ENCODE assay signal across 26 cellular contexts in the genomic region with DNA sequence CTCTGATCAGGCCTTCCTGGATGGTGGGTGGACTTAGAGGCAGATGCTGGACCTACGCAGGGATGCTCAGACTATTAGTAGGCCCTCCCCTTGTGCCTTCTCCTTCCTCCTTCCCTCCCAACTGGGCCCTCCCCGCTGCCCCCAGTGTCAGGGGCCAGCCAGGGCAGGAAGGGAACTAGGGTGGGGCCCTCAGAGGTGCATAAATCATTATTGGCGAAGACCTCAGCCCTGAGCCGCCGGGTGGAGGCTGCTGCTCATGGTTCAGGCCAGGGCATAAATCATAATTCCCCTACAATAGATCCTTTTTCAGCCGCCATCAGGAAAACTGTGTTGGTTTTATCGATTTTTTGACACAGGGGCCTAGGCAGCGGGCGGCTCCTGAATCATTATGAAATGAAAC.
"Had no signal": no experiment of that assay in that cellular context is flagged by ENCODE, and none has a peak within 500 bp of the region (broad histone marks: within the 10 kb centered on the region; RNA-seq: fewer than 3 reads in every experiment).

No MANE protein-coding gene starts in this region.

- ATAC-seq: activated CD8-positive, alpha-beta T cell treated with anti-CD3 and anti-CD28 coated beads, Interleukin-2, amount 10 ng/mL, durations not matched to agents 7 days and 5 days; PC-3 had no signal

- H3K36me3 ChIP-seq: ascending aorta, cardiac muscle cell, Peyer's patch had no signal

- H3K27ac Mint-ChIP-seq: activated CD4-positive, alpha-beta T cell treated with anti-CD3 and anti-CD28 coated beads, Interleukin-2, amount 10 ng/mL, durations not matched to agents 7 days and 5 days; activated CD8-positive, alpha-beta T cell treated with anti-CD3 and anti-CD28 coated beads, Interleukin-2, amount 10 ng/mL, durations not matched to agents 7 days and 5 days; activated naive CD4-positive, alpha-beta T cell treated with anti-CD3 and anti-CD28 coated beads, Interleukin-2, amount 50 U/mL, for 24 hours; activated naive CD8-positive, alpha-beta T cell treated with anti-CD3 and anti-CD28 coated beads, Interleukin-2, amount 10 ng/mL, durations not matched to agents 7 days and 5 days; activated T-cell treated with anti-CD3 and anti-CD28 coated beads, Interleukin-2, amount 50 U/mL, for 24 hours; activated T-helper 2 cell treated with anti-CD3 and anti-CD28 coated beads, Interferon-gamma antibody, Interleukin-2, Interleukin-4, amounts not matched to agents 10 μg/mL and 5 μg/mL and 100 μg/mL, durations not matched to agents 14 hours and 24 hours and 36 hours had no signal

- H3K4me3 ChIP-seq: ascending aorta, cardiac muscle cell, Peyer's patch, SK-N-MC had no signal

- H3K27me3 Mint-ChIP-seq: activated naive CD4-positive, alpha-beta T cell treated with anti-CD3 and anti-CD28 coated beads, Interleukin-2, amount 50 U/mL, for 24 hours; activated T-cell treated with anti-CD3 and anti-CD28 coated beads, Interleukin-2, amount 50 U/mL, for 24 hours had no signal

- H3K4me1 ChIP-seq: ascending aorta, Peyer's patch had no signal

- H3K36me3 Mint-ChIP-seq: activated naive CD4-positive, alpha-beta T cell treated with anti-CD3 and anti-CD28 coated beads, Interleukin-2, amount 50 U/mL, for 24 hours; activated naive CD8-positive, alpha-beta T cell treated with anti-CD3 and anti-CD28 coated beads, Interleukin-2, amount 10 ng/mL, durations not matched to agents 7 days and 5 days had no signal

- H3K9me3 ChIP-seq: ascending aorta, Peyer's patch had no signal

- H3K4me3 Mint-ChIP-seq: activated CD4-positive, alpha-beta T cell treated with anti-CD3 and anti-CD28 coated beads, Interleukin-2, amount 10 ng/mL, durations not matched to agents 7 days and 5 days; activated CD8-positive, alpha-beta T cell treated with anti-CD3 and anti-CD28 coated beads, Interleukin-2, amount 10 ng/mL, durations not matched to agents 7 days and 5 days; activated naive CD4-positive, alpha-beta T cell treated with anti-CD3 and anti-CD28 coated beads, Interleukin-2, amount 50 U/mL, for 24 hours; activated naive CD8-positive, alpha-beta T cell treated with anti-CD3 and anti-CD28 coated beads, Interleukin-2, amount 10 ng/mL, durations not matched to agents 7 days and 5 days; activated T-cell treated with anti-CD3 and anti-CD28 coated beads, Interleukin-2, amount 50 U/mL, for 24 hours had no signal

- H3K27me3 ChIP-seq: ascending aorta, cardiac muscle cell, Peyer's patch had no signal

- H3K4me1 Mint-ChIP-seq: activated CD4-positive, alpha-beta T cell treated with anti-CD3 and anti-CD28 coated beads, Interleukin-2, amount 10 ng/mL, durations not matched to agents 7 days and 5 days; activated naive CD4-positive, alpha-beta T cell treated with anti-CD3 and anti-CD28 coated beads, Interleukin-2, amount 50 U/mL, for 24 hours had no signal

- H3K27ac ChIP-seq: ascending aorta, cardiac muscle cell, Peyer's patch, SK-N-MC had no signal

- H3K9me3 Mint-ChIP-seq: activated CD4-positive, alpha-beta T cell treated with anti-CD3 and anti-CD28 coated beads, Interleukin-2, amount 10 ng/mL, durations not matched to agents 7 days and 5 days; activated naive CD4-positive, alpha-beta T cell treated with anti-CD3 and anti-CD28 coated beads, Interleukin-2, amount 50 U/mL, for 24 hours; activated naive CD8-positive, alpha-beta T cell treated with anti-CD3 and anti-CD28 coated beads, Interleukin-2, amount 10 ng/mL, durations not matched to agents 7 days and 5 days; activated T-cell treated with anti-CD3 and anti-CD28 coated beads, Interleukin-2, amount 50 U/mL, for 24 hours; activated T-helper 2 cell treated with anti-CD3 and anti-CD28 coated beads, Interferon-gamma antibody, Interleukin-2, Interleukin-4, amounts not matched to agents 10 μg/mL and 5 μg/mL and 100 μg/mL, durations not matched to agents 14 hours and 24 hours and 36 hours had no signal

- DNase-seq: activated CD4-positive, alpha-beta T cell treated with anti-CD3 and anti-CD28 coated beads, Interleukin-2, amount 10 ng/mL, durations not matched to agents 7 days and 5 days; activated CD4-positive, alpha-beta T cell treated with anti-CD3 and anti-CD28 coated beads, Interleukin-2, amount 50 U/mL, for 48 hours; activated CD8-positive, alpha-beta T cell treated with anti-CD3 and anti-CD28 coated beads, Interleukin-2, amount 10 ng/mL, durations not matched to agents 7 days and 5 days; activated gamma-delta T cell; activated naive CD4-positive, alpha-beta T cell treated with Interleukin-2 at 50 U/mL for 16 hours; activated naive CD8-positive, alpha-beta T cell treated with anti-CD3 and anti-CD28 coated beads, Interleukin-2, amount 10 ng/mL, durations not matched to agents 7 days and 5 days; activated T-cell treated with anti-CD3 and anti-CD28 coated beads, Interleukin-2, amount 50 U/mL, for 24 hours; amygdala; NCI-H1092 treated with DMSO at 0.1 percent for 48 hours; NCI-H1417; NCI-H1694; NCI-H1930; NCI-H2081 treated with DMSO at 0.1 percent for 48 hours; NCI-H510A; NCI-H526; NCI-H748 treated with DMSO at 0.1 percent for 48 hours; NK-92 treated with Interleukin-12 subunit alpha and Interleukin-12 subunit beta, amount 100 ng/mL, for 24 hours; PC-3; Peyer's patch; RPMI8226; T1000 had no signal
